8 cellular contexts compared by ENCODE assay signal in genomic region chr2:190344275-190344827, GRCh38. TPM values are rescaled to one million over a fixed set of nuclear protein-coding genes. Genes with fewer than 3 reads are reported as not detected.
DNase-seq lines count a peak whose midpoint lies in the region; ATAC-seq, FAIRE-seq and TF ChIP-seq lines count a peak whose summit lies in the region.

No MANE protein-coding gene starts in this region.

- H3K4me3 Mint-ChIP-seq in activated T-helper 17 cell treated with anti-CD3 and anti-CD28 coated beads, Interleukin-2, amount 50 U/mL, for 72 hours: peak overlapping the region; percentile 93
- peak overlapping the region; percentile 76 for H3K4me3 Mint-ChIP-seq in osteocyte (ENCODE audit: unreplicated experiment)

- DNase-seq in A172 (ENCODE audit: low spot score) (peak; percentile 55), GM12892 (ENCODE audit: insufficient read length) (no peak), NCI-H1417 (lab: John Stamatoyannopoulos, UW) (peak; percentile 36 to 82 (median 41)), cardiac septum (ENCODE audit: low spot score) (peak; percentile 80), osteocyte (ENCODE audit: extremely low spot score, unreplicated experiment) (no peak), NCI-H446 treated with DMSO at 0.1 percent for 48 hours (lab: John Stamatoyannopoulos, UW) (no peak)

- intact Hi-C loops in cardiac septum (cut with DNase I): no loop called here

- H3K4me1 Mint-ChIP-seq in activated T-helper 17 cell treated with anti-CD3 and anti-CD28 coated beads, Interleukin-2, amount 50 U/mL, for 72 hours: peaks cover 4% of the 10 kb centered on the region
- H3K4me1 Mint-ChIP-seq in osteocyte (ENCODE audit: unreplicated experiment): peaks cover 24% of the 10 kb centered on the region

- H3K27ac Mint-ChIP-seq in activated T-helper 17 cell treated with anti-CD3 and anti-CD28 coated beads, Interleukin-2, amount 50 U/mL, for 72 hours: peak overlapping the region; percentile 82
- peak overlapping the region; percentile 68 for H3K27ac Mint-ChIP-seq in osteocyte (ENCODE audit: unreplicated experiment)

- H3K9me3 Mint-ChIP-seq in activated T-helper 17 cell treated with anti-CD3 and anti-CD28 coated beads, Interleukin-2, amount 50 U/mL, for 72 hours: no peaks in the 10 kb centered on the region
- H3K9me3 Mint-ChIP-seq in osteocyte (ENCODE audit: unreplicated experiment): no peaks in the 10 kb centered on the region

- peak; percentile 88 for FAIRE-seq in GM12892 (lab: Jason Lieb, UNC)

- TF ChIP-seq CTCF in osteocyte (IDR thresholded peaks at IDR 0.05): peak; percentile 52

- no peak for TF ChIP-seq POLR2A in GM12892 (IDR thresholded peaks at IDR 0.05; ENCODE audit: low read depth, low read length)

- no peaks in the 10 kb centered on the region for H3K27me3 Mint-ChIP-seq in activated T-helper 17 cell treated with anti-CD3 and anti-CD28 coated beads, Interleukin-2, amount 50 U/mL, for 72 hours
- no peaks in the 10 kb centered on the region for H3K27me3 Mint-ChIP-seq in osteocyte (ENCODE audit: unreplicated experiment)

- ATAC-seq in HG02642 (IDR thresholded peaks at IDR 0.05; ENCODE audit: poor library complexity, unreplicated experiment): peak; percentile 75
- ATAC-seq in activated T-helper 17 cell treated with anti-CD3 and anti-CD28 coated beads, Interleukin-2, amount 50 U/mL, for 72 hours (replicated peaks): peak; percentile 70

- H3K36me3 Mint-ChIP-seq in activated T-helper 17 cell treated with anti-CD3 and anti-CD28 coated beads, Interleukin-2, amount 50 U/mL, for 72 hours (ENCODE audit: low read depth): no peaks in the 10 kb centered on the region
- H3K36me3 Mint-ChIP-seq in osteocyte (ENCODE audit: unreplicated experiment): no peaks in the 10 kb centered on the region

RNA-seq across cellular contexts. Expression of gene INPP1, which starts 1.0 kb away (rescaled TPM):
- total RNA-seq in A172 (2014; rRNA removed; shearing (Covaris generic)): 9.8 and 11.4 TPM in 2 replicates
- polyA plus RNA-seq in GM12892 (2012; ENCODE audit: missing spikeins): 10.7 TPM
- total RNA-seq in activated T-helper 17 cell treated with anti-CD3 and anti-CD28 coated beads, Interleukin-2, amount 50 U/mL, for 72 hours: 10 to 100 TPM; 13.2 to 15.5 TPM
- 12.4 TPM for total RNA-seq in cardiac septum
- total RNA-seq in osteocyte: 17.3 and 18.2 TPM in 2 replicates

RNA-seq across cellular contexts. Expression of gene HIBCH, which starts 24.7 kb away (rescaled TPM):
- 23.0 and 25.8 TPM in 2 replicates for total RNA-seq in A172 (2014; rRNA removed; shearing (Covaris generic))
- 26.6 TPM for polyA plus RNA-seq in GM12892 (2012; ENCODE audit: missing spikeins)
- 10 to 100 TPM; 31.3 to 44.9 TPM for total RNA-seq in activated T-helper 17 cell treated with anti-CD3 and anti-CD28 coated beads, Interleukin-2, amount 50 U/mL, for 72 hours
- total RNA-seq in cardiac septum (21.9 TPM), osteocyte (26.8 and 28.4 TPM in 2 replicates)

Comparison
In these comparisons a context has a peak if more than half of its experiments do, and no peak if none do; other contexts are left out.
1. DNase-seq: peak in A172 (single experiment), NCI-H1417 (3 of 3) and cardiac septum (single experiment); none in GM12892 (single experiment), osteocyte (single experiment) and NCI-H446 treated with DMSO at 0.1 percent for 48 hours (single experiment).